21 cellular contexts compared by ENCODE assay signal in the genomic region with DNA sequence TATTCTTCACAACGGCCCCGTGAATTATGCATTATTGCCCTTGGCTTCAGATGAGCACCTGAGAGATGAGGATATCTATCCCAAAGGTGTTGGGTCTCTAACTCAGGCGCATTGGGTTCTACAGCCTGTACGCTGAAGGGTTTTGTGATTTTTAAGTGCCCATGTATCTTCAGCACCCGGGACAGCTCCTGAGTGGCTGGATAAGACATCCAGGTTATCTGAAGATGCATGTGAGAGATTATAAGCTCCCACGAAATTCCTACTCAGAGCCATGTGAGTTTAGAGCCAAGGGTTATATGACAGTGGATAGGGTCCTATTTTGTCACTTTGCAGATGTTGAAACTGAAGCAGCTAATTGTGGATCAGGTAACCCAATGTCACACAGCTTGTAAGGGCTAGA.
DNase-seq lines count a peak whose midpoint lies in the region; ATAC-seq and TF ChIP-seq lines count a peak whose summit lies in the region.
"Had no signal": no experiment of that assay in that cellular context is flagged by ENCODE, and none has a peak within 500 bp of the region (broad histone marks: within the 10 kb centered on the region; RNA-seq: fewer than 3 reads in every experiment).

No MANE protein-coding gene starts in this region.

- no peaks in the 10 kb centered on the region for H3K36me3 ChIP-seq in adipocyte (ENCODE audit: control insufficient read depth, insufficient read depth, low read length, severe bottlenecking)
- H3K36me3 ChIP-seq: vagina had no signal

- no peak overlapping the region for H3K4me3 ChIP-seq in adipocyte (ENCODE audit: low read length)
- H3K4me3 ChIP-seq: vagina had no signal

- no peak for TF ChIP-seq EP300 in Ishikawa (IDR thresholded peaks at IDR 0.05; ENCODE audit: borderline replicate concordance)

- CTCF ChIA-PET in Calu3 (lab: Charles Lee) = interaction anchor here (0.9 kb wide), 1 partner anchor 10 kb away, joined by 4 read pairs; no protein-coding TSS in a partner anchor

- no peaks in the 10 kb centered on the region for H3K36me3 Mint-ChIP-seq in Calu3 (ENCODE audit: insufficient read depth, unreplicated experiment)
- H3K36me3 Mint-ChIP-seq: memory B cell had no signal

- no peak overlapping the region for H3K9ac ChIP-seq in adipocyte (ENCODE audit: low read length)

- H3K4me1 ChIP-seq in adipocyte (ENCODE audit: control insufficient read depth, insufficient read depth, low read length) = no peaks in the 10 kb centered on the region
- H3K4me1 ChIP-seq: vagina had no signal

- no peak overlapping the region for H3K4me3 Mint-ChIP-seq in Calu3 (ENCODE audit: low read depth, unreplicated experiment)
- H3K4me3 Mint-ChIP-seq: activated T-cell treated with anti-CD3 and anti-CD28 coated beads, Interleukin-2, amount 50 U/mL, for 4 hours; dendritic cell treated with granulocyte-macrophage colony-stimulating factor and Interleukin-4, amounts not matched to agents 40 ng/mL and 50 ng/mL, for 4 days; memory B cell; T-helper 1 cell treated with Interleukin-12 subunit alpha and Interleukin-12 subunit beta and Interleukin-4 antibody, amounts not matched to agents 30 μg/mL and 1 μg/mL, for 36 hours had no signal

- no peaks in the 10 kb centered on the region for H3K9me3 ChIP-seq in adipocyte (ENCODE audit: control insufficient read depth, low read length)
- H3K9me3 ChIP-seq: vagina had no signal

- H3K4me1 Mint-ChIP-seq in Calu3 (ENCODE audit: low read depth, unreplicated experiment) = peaks cover 17% of the 10 kb centered on the region
- H3K4me1 Mint-ChIP-seq: memory B cell had no signal

- peak; percentile 37 for DNase-seq in Calu3
- DNase-seq in adipocyte (ENCODE audit: low read depth) = peak; percentile 0
- DNase-seq in kidney tubule cell (ENCODE audit: low spot score) = peak; percentile 9
- DNase-seq in T1000 (lab: John Stamatoyannopoulos, UW) = no peak
- no peak for DNase-seq in substantia nigra (lab: John Stamatoyannopoulos, UW)
- DNase-seq in activated T-cell treated with anti-CD3 and anti-CD28 coated beads, Interleukin-2, amount 50 U/mL, for 48 hours = no peak
- DNase-seq: activated CD4-positive, alpha-beta T cell treated with anti-CD3 and anti-CD28 coated beads for 1 hour; activated T-cell treated with anti-CD3 and anti-CD28 coated beads, Interleukin-2, amount 50 U/mL, for 4 hours; anterior cingulate cortex; GF-D8; GOT3; small intestine; stimulated activated naive CD8-positive, alpha-beta T cell treated with anti-CD3 and anti-CD28 coated beads, Interleukin-15, Interleukin-2, amounts not matched to agents 100 U/mL and 50 U/mL, for 24 hours had no signal

- H3K9me3 Mint-ChIP-seq in Calu3 (ENCODE audit: low read depth, unreplicated experiment) = peaks cover 7% of the 10 kb centered on the region

- no peaks in the 10 kb centered on the region for H3K27me3 ChIP-seq in adipocyte (replicated peaks; ENCODE audit: control insufficient read depth, insufficient read depth, low read length)
- H3K27me3 ChIP-seq: vagina had no signal

- TF ChIP-seq RAD21 in Ishikawa (IDR thresholded peaks at IDR 0.05; ENCODE audit: low read depth) = no peak

- no peak overlapping the region for H3K27ac ChIP-seq in substantia nigra (ENCODE audit: low read depth, low read length, poor library complexity, severe bottlenecking)
- H3K27ac ChIP-seq: C4-2B, HL-60, vagina had no signal

- no peak for ATAC-seq in HG02938 (IDR thresholded peaks at IDR 0.05; ENCODE audit: unreplicated experiment)
- ATAC-seq: activated T-cell treated with anti-CD3 and anti-CD28 coated beads, Interleukin-2, amount 50 U/mL, for 4 hours; stimulated activated naive CD8-positive, alpha-beta T cell treated with anti-CD3 and anti-CD28 coated beads, Interleukin-15, Interleukin-2, amounts not matched to agents 100 U/mL and 50 U/mL, for 24 hours had no signal

- intact Hi-C loops in Calu3 (cut with micrococcal nuclease; ENCODE audit: unreplicated experiment) = no loop called here

- no peak for TF ChIP-seq CTCF in Calu3 (IDR thresholded peaks at IDR 0.05; ENCODE audit: unreplicated experiment)

- BruUV-seq in Calu3 (replicated peaks; lab: Mats Ljungman, UMichigan) = no TSS peak

- peaks cover 32% of the 10 kb centered on the region for H3K27me3 Mint-ChIP-seq in Calu3 (ENCODE audit: unreplicated experiment)
- H3K27me3 Mint-ChIP-seq: dendritic cell treated with granulocyte-macrophage colony-stimulating factor and Interleukin-4, amounts not matched to agents 40 ng/mL and 50 ng/mL, for 4 days; memory B cell had no signal

- no peak overlapping the region for H3K27ac Mint-ChIP-seq in Calu3 (ENCODE audit: unreplicated experiment)
- H3K27ac Mint-ChIP-seq: dendritic cell treated with granulocyte-macrophage colony-stimulating factor and Interleukin-4, amounts not matched to agents 40 ng/mL and 50 ng/mL, for 4 days; memory B cell; T-helper 1 cell treated with Interleukin-12 subunit alpha and Interleukin-12 subunit beta and Interleukin-4 antibody, amounts not matched to agents 30 μg/mL and 1 μg/mL, for 36 hours had no signal

TF ChIP-seq in Ishikawa, 13 proteins besides CTCF, POLR2A, EP300 and RAD21:
- TF ChIP-seq TAF1 (IDR thresholded peaks at IDR 0.05; ENCODE audit: low read depth) (no peak), CREB1 (IDR thresholded peaks at IDR 0.05; ENCODE audit: low read depth) (no peak), YY1 (IDR thresholded peaks at IDR 0.05; ENCODE audit: low read depth) (no peak), EGR1 (IDR thresholded peaks at IDR 0.05) (no peak), TCF12 (IDR thresholded peaks at IDR 0.05; ENCODE audit: low read depth) (no peak), NFIC (IDR thresholded peaks at IDR 0.05) (no peak), CEBPB (IDR thresholded peaks at IDR 0.05) (no peak)
- TF ChIP-seq, protein P1, sequence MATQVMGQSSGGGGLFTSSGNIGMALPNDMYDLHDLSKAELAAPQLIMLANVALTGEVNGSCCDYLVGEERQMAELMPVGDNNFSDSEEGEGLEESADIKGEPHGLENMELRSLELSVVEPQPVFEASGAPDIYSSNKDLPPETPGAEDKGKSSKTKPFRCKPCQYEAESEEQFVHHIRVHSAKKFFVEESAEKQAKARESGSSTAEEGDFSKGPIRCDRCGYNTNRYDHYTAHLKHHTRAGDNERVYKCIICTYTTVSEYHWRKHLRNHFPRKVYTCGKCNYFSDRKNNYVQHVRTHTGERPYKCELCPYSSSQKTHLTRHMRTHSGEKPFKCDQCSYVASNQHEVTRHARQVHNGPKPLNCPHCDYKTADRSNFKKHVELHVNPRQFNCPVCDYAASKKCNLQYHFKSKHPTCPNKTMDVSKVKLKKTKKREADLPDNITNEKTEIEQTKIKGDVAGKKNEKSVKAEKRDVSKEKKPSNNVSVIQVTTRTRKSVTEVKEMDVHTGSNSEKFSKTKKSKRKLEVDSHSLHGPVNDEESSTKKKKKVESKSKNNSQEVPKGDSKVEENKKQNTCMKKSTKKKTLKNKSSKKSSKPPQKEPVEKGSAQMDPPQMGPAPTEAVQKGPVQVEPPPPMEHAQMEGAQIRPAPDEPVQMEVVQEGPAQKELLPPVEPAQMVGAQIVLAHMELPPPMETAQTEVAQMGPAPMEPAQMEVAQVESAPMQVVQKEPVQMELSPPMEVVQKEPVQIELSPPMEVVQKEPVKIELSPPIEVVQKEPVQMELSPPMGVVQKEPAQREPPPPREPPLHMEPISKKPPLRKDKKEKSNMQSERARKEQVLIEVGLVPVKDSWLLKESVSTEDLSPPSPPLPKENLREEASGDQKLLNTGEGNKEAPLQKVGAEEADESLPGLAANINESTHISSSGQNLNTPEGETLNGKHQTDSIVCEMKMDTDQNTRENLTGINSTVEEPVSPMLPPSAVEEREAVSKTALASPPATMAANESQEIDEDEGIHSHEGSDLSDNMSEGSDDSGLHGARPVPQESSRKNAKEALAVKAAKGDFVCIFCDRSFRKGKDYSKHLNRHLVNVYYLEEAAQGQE (IDR thresholded peaks at IDR 0.05; ENCODE audit: low read depth) = peak; percentile 83
- TF ChIP-seq, protein P2, sequence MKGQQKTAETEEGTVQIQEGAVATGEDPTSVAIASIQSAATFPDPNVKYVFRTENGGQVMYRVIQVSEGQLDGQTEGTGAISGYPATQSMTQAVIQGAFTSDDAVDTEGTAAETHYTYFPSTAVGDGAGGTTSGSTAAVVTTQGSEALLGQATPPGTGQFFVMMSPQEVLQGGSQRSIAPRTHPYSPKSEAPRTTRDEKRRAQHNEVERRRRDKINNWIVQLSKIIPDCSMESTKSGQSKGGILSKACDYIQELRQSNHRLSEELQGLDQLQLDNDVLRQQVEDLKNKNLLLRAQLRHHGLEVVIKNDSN (IDR thresholded peaks at IDR 0.05) = no peak

Comparison
In these comparisons a context has a peak if more than half of its experiments do, and no peak if none do; other contexts are left out.
1. DNase-seq: peak in Calu3 (single experiment), adipocyte (single experiment) and kidney tubule cell (single experiment); none in T1000 (single experiment), substantia nigra (0 of 49) and activated T-cell treated with anti-CD3 and anti-CD28 coated beads, Interleukin-2, amount 50 U/mL, for 48 hours (0 of 2).